In the genomic region with DNA sequence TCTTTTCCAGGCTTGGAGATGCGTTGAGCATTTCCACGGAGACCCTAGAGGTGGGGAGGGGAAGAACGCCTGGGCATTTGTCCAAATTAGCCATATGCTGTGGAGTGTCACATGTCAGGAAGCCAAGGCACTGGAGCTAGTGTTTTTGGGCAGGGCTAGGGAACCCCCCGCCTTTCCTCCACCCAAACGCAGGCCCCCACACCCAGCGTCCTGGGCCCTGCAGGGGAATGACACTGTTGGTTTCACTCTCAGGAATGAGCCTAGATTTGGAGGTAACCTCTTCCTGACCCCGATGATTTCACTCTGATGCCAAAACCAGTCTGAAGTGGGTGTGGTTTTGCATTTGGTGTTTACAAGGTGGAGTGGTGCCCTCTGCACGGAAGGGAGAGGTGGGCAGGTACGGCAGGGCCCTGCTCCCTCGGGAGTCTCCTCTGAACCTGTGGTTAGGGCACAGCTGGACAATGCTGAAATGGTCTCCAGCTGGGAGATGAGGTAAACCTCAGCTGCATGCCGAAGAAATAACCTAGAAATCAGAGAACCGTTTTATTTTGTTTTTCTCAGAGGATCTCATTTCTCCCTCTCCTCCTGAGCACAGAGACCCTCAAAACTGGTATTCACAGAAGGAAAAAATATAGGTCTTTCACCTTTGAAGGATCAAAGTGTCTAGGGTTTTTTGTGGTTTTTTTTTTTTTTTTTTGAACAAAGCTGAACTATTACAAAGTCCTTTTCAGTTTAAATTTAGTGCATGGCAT, we compare ENCODE assay signal across 9 cellular contexts. TPM values are rescaled to one million over a fixed set of nuclear protein-coding genes. Genes with fewer than 3 reads are reported as not detected.
DNase-seq lines count a peak whose midpoint lies in the region; ATAC-seq and TF ChIP-seq lines count a peak whose summit lies in the region.
"Had no signal": no experiment of that assay in that cellular context is flagged by ENCODE, and none has a peak within 500 bp of the region (broad histone marks: within the 10 kb centered on the region; RNA-seq: fewer than 3 reads in every experiment).

No MANE protein-coding gene starts in this region.

- TF ChIP-seq CTCF in brain (conservative IDR thresholded peaks at IDR 0.05) (peak in 1 of 2 experiments; percentile 31), nephron progenitor cell (IDR thresholded peaks at IDR 0.05) (no peak), transverse colon (IDR thresholded peaks at IDR 0.05) (no peak)

- H3K27me3 Mint-ChIP-seq in brain (peaks cover 3% of the 10 kb centered on the region), nephron progenitor cell (ENCODE audit: low read depth, poor library complexity) (no peaks in the 10 kb centered on the region)
- H3K27me3 Mint-ChIP-seq: naive thymus-derived CD8-positive, alpha-beta T cell had no signal

- TF ChIP-seq EP300 in transverse colon (IDR thresholded peaks at IDR 0.05; ENCODE audit: low read depth), result no peak

- H3K4me3 Mint-ChIP-seq in brain (peak overlapping the region in 2 of 5 experiments; percentile 29 to 63), nephron progenitor cell (no peak overlapping the region)

- no peaks in the 10 kb centered on the region for H3K36me3 ChIP-seq in transverse colon

- H3K9me3 Mint-ChIP-seq in brain (peaks cover 0 to under 1% (median 0%) of the 10 kb centered on the region in 5 experiments), nephron progenitor cell (no peaks in the 10 kb centered on the region)
- H3K9me3 Mint-ChIP-seq: naive thymus-derived CD8-positive, alpha-beta T cell had no signal

- in situ Hi-C loops in transverse colon (cut with MboI; ENCODE audit: low pct_ligation_motif_present in 1 of 4, low pct_unique_long_range_greater_than_20kb in 1 of 4, low sequenced_read_pairs in 3 of 4), result loop anchor here (5.0 to 25.0 kb wide), 4 partner anchors 117 to 442 kb away; no protein-coding TSS in a partner anchor

- H3K27ac Mint-ChIP-seq in brain, result peak overlapping the region in 3 of 5 experiments; percentile 50 to 68 (median 66)
- H3K27ac Mint-ChIP-seq in nephron progenitor cell, result peak overlapping the region; percentile 42

- no peaks in the 10 kb centered on the region for H3K27me3 ChIP-seq in transverse colon

- ATAC-seq in HG02759 (IDR thresholded peaks at IDR 0.05; ENCODE audit: unreplicated experiment), result peak; percentile 72

- peaks cover 27% of the 10 kb centered on the region for H3K36me3 Mint-ChIP-seq in brain
- H3K36me3 Mint-ChIP-seq in nephron progenitor cell (ENCODE audit: low read depth), result peaks cover 24% of the 10 kb centered on the region

- no peaks in the 10 kb centered on the region for H3K9me3 ChIP-seq in transverse colon

- H3K4me1 Mint-ChIP-seq in brain (peaks cover 39% of the 10 kb centered on the region), nephron progenitor cell (peaks cover 40% of the 10 kb centered on the region)

- intact Hi-C loops in transverse colon (cut with DNase I; ENCODE audit: low total_unique reads), result loop anchor here (5.0 kb wide), 1 partner anchor 442 kb away; no protein-coding TSS in a partner anchor

- 37 to 43% methylated on average over 5 to 9 of the region's 12 CpGs for WGBS in transverse colon (ENCODE audit: low coverage in 1 of 2), 2 donors

- peaks cover 0 to 7% (median 4%) of the 10 kb centered on the region in 4 donors for H3K4me1 ChIP-seq in transverse colon

- DNase-seq in NCI-H345 (lab: John Stamatoyannopoulos, UW) (peak; percentile 60), NCI-H345 treated with DMSO at 0.1 percent for 48 hours (lab: John Stamatoyannopoulos, UW; ENCODE audit: unreplicated experiment) (no peak), NCI-H226 (peak; percentile 61), nephron progenitor cell (no peak), transverse colon (no peak), SHP77 (lab: John Stamatoyannopoulos, UW) (no peak)
- DNase-seq: naive thymus-derived CD8-positive, alpha-beta T cell had no signal

- no peak for TF ChIP-seq POLR2A in transverse colon (IDR thresholded peaks at IDR 0.05)

- no peak overlapping the region for H3K27ac ChIP-seq in transverse colon

- no peak overlapping the region for H3K4me3 ChIP-seq in transverse colon

RNA-seq across cellular contexts. Expression of a gene that starts 29.6 kb away (rescaled TPM):
- polyA plus RNA-seq in brain (ENCODE audit: insufficient read depth, low read depth, low replicate concordance), result 17.4 TPM
- 10 to 100 TPM in 1 of 4 donors, 1 to 10 TPM in 2, under 1 TPM in 1; 0.82 to 10.1 (median 5.4) TPM for total RNA-seq in transverse colon

Comparison
In these comparisons a context has a peak if more than half of its experiments do, and no peak if none do; other contexts are left out.
1. DNase-seq: peak in NCI-H345 (single experiment) and NCI-H226 (single experiment); none in NCI-H345 treated with DMSO at 0.1 percent for 48 hours (single experiment), nephron progenitor cell (single experiment), transverse colon (single experiment) and SHP77 (0 of 2).